ENCODE assay signal across 19 cellular contexts in the genomic region with DNA sequence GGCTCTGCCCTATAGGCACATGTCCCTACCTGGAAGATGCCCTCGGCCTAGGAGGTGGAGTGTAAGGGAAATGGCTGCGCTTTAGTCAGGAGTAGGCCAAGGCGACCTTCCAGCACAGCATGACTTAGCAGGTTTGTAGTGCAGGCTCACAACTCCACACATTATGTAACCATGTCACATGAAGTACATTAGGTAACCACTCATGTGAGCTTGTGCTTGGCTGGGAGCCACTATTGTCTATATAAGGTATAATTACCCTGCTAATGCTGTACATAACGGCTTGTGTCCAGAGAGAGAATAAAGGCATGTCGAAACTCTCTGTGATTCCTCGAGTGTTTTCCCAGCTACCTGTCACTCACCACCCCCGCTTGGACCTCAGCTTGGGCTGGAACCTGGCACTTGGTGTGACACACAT.
DNase-seq lines count a peak whose midpoint lies in the region; ATAC-seq, FAIRE-seq and TF ChIP-seq lines count a peak whose summit lies in the region.
"Had no signal": no experiment of that assay in that cellular context is flagged by ENCODE, and none has a peak within 500 bp of the region (broad histone marks: within the 10 kb centered on the region; RNA-seq: fewer than 3 reads in every experiment).

No MANE protein-coding gene starts in this region.

- peaks cover 47% of the 10 kb centered on the region for H3K36me3 Mint-ChIP-seq in activated T-cell treated with anti-CD3 and anti-CD28 coated beads, Interleukin-2, amount 50 U/mL, for 24 hours (ENCODE audit: low read depth)
- peaks cover 19% of the 10 kb centered on the region for H3K36me3 Mint-ChIP-seq in activated T-cell treated with anti-CD3 and anti-CD28 coated beads, Interleukin-2, amount 50 U/mL, for 4 hours (ENCODE audit: insufficient read depth)
- peaks cover 27% of the 10 kb centered on the region for H3K36me3 Mint-ChIP-seq in T-cell

- TF ChIP-seq CTCF in fibroblast of the aortic adventitia (IDR thresholded peaks at IDR 0.05; ENCODE audit: insufficient read depth, low read length) = no peak

- FAIRE-seq in HTR-8/SVneo (lab: Jason Lieb, UNC) = peak; percentile 75
- FAIRE-seq: endometrium, frontal cortex, GM19239, TTC549 had no signal

- intact Hi-C loops in posterior vena cava (cut with DNase I) = no loop called here

- DNase-seq in activated T-cell treated with anti-CD3 and anti-CD28 coated beads, Interleukin-2, amount 50 U/mL, for 24 hours = no peak
- DNase-seq in activated T-cell treated with anti-CD3 and anti-CD28 coated beads, Interleukin-2, amount 50 U/mL, for 4 hours = no peak
- DNase-seq in HTR-8/SVneo (ENCODE audit: insufficient read length, low spot score) (no peak), RKO (ENCODE audit: low spot score) (peak; percentile 1), fibroblast of the aortic adventitia (ENCODE audit: low read depth) (peak; percentile 22), posterior vena cava (ENCODE audit: low spot score) (no peak), T-cell (no peak)
- DNase-seq: anterior cingulate cortex; Caco-2; left lung; NCI-H345; stimulated activated CD4-positive, alpha-beta T cell treated with anti-CD3 and anti-CD28 coated beads, Interleukin-4, amount 100 ng/mL, for 1 hour had no signal

- no peaks in the 10 kb centered on the region for H3K27me3 Mint-ChIP-seq in activated T-cell treated with anti-CD3 and anti-CD28 coated beads, Interleukin-2, amount 50 U/mL, for 24 hours
- no peaks in the 10 kb centered on the region for H3K27me3 Mint-ChIP-seq in activated T-cell treated with anti-CD3 and anti-CD28 coated beads, Interleukin-2, amount 50 U/mL, for 4 hours (ENCODE audit: low read depth)
- no peaks in the 10 kb centered on the region for H3K27me3 Mint-ChIP-seq in T-cell

- no peak overlapping the region for H3K4me3 Mint-ChIP-seq in activated T-cell treated with anti-CD3 and anti-CD28 coated beads, Interleukin-2, amount 50 U/mL, for 24 hours
- H3K4me3 Mint-ChIP-seq in activated T-cell treated with anti-CD3 and anti-CD28 coated beads, Interleukin-2, amount 50 U/mL, for 4 hours = no peak overlapping the region
- no peak overlapping the region for H3K4me3 Mint-ChIP-seq in T-cell
- H3K4me3 Mint-ChIP-seq: activated T-helper 1 cell treated with anti-CD3 and anti-CD28 coated beads, Interleukin-12 subunit alpha, Interleukin-12 subunit beta, Interleukin-2, Interleukin-4 antibody, amounts not matched to agents 30 ng/mL and 10 ng/mL and 1 ng/mL, durations not matched to agents 14 hours and 24 hours and 36 hours had no signal

- CTCF ChIA-PET in T-cell (lab: Charles Lee) = interaction anchor here in 1 of 2 donors (0.7 kb wide), 1 partner anchor 17 kb away, joined by 3 read pairs; no protein-coding TSS in a partner anchor

- H3K4me1 Mint-ChIP-seq in activated T-cell treated with anti-CD3 and anti-CD28 coated beads, Interleukin-2, amount 50 U/mL, for 24 hours (ENCODE audit: low read depth) = peaks cover 47% of the 10 kb centered on the region
- peaks cover 30% of the 10 kb centered on the region for H3K4me1 Mint-ChIP-seq in activated T-cell treated with anti-CD3 and anti-CD28 coated beads, Interleukin-2, amount 50 U/mL, for 4 hours (ENCODE audit: low read depth)
- H3K4me1 Mint-ChIP-seq in T-cell = peaks cover 17 to 42% (median 36%) of the 10 kb centered on the region in 3 donors

- peak overlapping the region; percentile 63 for H3K27ac Mint-ChIP-seq in activated T-cell treated with anti-CD3 and anti-CD28 coated beads, Interleukin-2, amount 50 U/mL, for 24 hours
- no peak overlapping the region for H3K27ac Mint-ChIP-seq in T-cell
- H3K27ac Mint-ChIP-seq: activated T-helper 1 cell treated with anti-CD3 and anti-CD28 coated beads, Interleukin-12 subunit alpha, Interleukin-12 subunit beta, Interleukin-2, Interleukin-4 antibody, amounts not matched to agents 30 ng/mL and 10 ng/mL and 1 ng/mL, durations not matched to agents 14 hours and 24 hours and 36 hours had no signal

- H3K4me3 ChIP-seq in fibroblast of the aortic adventitia (ENCODE audit: low read depth, low read length) = no peak overlapping the region
- H3K4me3 ChIP-seq: left lung, SK-N-MC had no signal

- peaks cover 18% of the 10 kb centered on the region for H3K9me3 Mint-ChIP-seq in activated T-cell treated with anti-CD3 and anti-CD28 coated beads, Interleukin-2, amount 50 U/mL, for 24 hours
- peaks cover 3% of the 10 kb centered on the region for H3K9me3 Mint-ChIP-seq in activated T-cell treated with anti-CD3 and anti-CD28 coated beads, Interleukin-2, amount 50 U/mL, for 4 hours
- peaks cover 10 to 14% (median 10%) of the 10 kb centered on the region in 3 donors for H3K9me3 Mint-ChIP-seq in T-cell

- ATAC-seq in activated T-cell treated with anti-CD3 and anti-CD28 coated beads, Interleukin-2, amount 50 U/mL, for 4 hours = no peak
- no peak for ATAC-seq in GM18907 (IDR thresholded peaks at IDR 0.05; ENCODE audit: unreplicated experiment)
- ATAC-seq in T-cell (replicated peaks in 1 of 4) = no peak
- ATAC-seq: left lung had no signal

- POLR2A ChIA-PET in T-cell (lab: Charles Lee) = no interaction called here

Comparison
In these comparisons a context has a peak if more than half of its experiments do, and no peak if none do; other contexts are left out.
1. DNase-seq: peak in RKO (single experiment) and fibroblast of the aortic adventitia (single experiment); none in activated T-cell treated with anti-CD3 and anti-CD28 coated beads, Interleukin-2, amount 50 U/mL, for 24 hours (single experiment), activated T-cell treated with anti-CD3 and anti-CD28 coated beads, Interleukin-2, amount 50 U/mL, for 4 hours (single experiment), HTR-8/SVneo (single experiment), posterior vena cava (single experiment) and T-cell (0 of 34).